22 cellular contexts compared by ENCODE assay signal in the genomic region with DNA sequence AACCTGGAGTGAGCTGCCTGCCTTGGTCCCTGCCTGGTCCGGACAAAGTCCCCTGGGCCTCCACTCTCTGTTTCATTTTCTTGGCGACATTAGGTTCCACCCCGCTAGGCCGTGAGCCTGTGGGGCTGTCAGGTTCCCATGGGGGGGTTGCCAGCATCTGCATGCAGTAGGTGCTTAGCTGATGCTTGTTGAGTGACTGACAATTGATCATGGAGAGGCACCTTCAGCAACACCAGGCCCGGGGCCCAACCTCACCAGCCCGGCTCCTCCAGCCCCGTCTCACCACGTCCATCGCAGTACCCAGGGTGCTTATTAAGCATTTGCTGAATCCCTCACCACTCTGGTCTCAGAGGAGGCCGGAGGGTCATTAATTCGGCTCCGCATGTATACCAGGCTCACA. TPM values are rescaled to one million over a fixed set of nuclear protein-coding genes. Genes with fewer than 3 reads are reported as not detected.
DNase-seq lines count a peak whose midpoint lies in the region; ATAC-seq, FAIRE-seq and TF ChIP-seq lines count a peak whose summit lies in the region.
"Had no signal": no experiment of that assay in that cellular context is flagged by ENCODE, and none has a peak within 500 bp of the region (broad histone marks: within the 10 kb centered on the region; RNA-seq: fewer than 3 reads in every experiment).

No MANE protein-coding gene starts in this region.

- peaks cover 8% of the 10 kb centered on the region for H3K4me1 ChIP-seq in BLaER1
- H3K4me1 ChIP-seq in K562 (replicated peaks in 1 of 2; ENCODE audit: control insufficient read depth in 2 of 2, insufficient read depth in 2 of 2, low read length in 2 of 2), result peaks cover 0 to 16% of the 10 kb centered on the region in 2 experiments; a peak in 3 of 5 replicates
- H3K4me1 ChIP-seq in hepatocyte (ENCODE audit: insufficient read depth), result peaks cover 5% of the 10 kb centered on the region
- no peaks in the 10 kb centered on the region for H3K4me1 ChIP-seq in neuronal stem cell (ENCODE audit: control insufficient read depth in 2 of 2, insufficient read depth in 1 of 2, low read depth in 1 of 2, low read length in 2 of 2)
- H3K4me1 ChIP-seq: HAP-1 had no signal

- peaks cover 2% of the 10 kb centered on the region for H3K79me1 ChIP-seq in neuronal stem cell (ENCODE audit: low read depth, low read length)

- no peak overlapping the region for H3K9ac ChIP-seq in BLaER1
- no peak overlapping the region for H3K9ac ChIP-seq in K562 (ENCODE audit: insufficient read depth in 1 of 2, low read depth in 2 of 2, low read length in 2 of 2)
- no peak overlapping the region for H3K9ac ChIP-seq in neuronal stem cell (ENCODE audit: low read depth, low read length, poor library complexity)

- no peak overlapping the region for H2AK5ac ChIP-seq in neuronal stem cell (ENCODE audit: low read depth, low read length)

- H3K18ac ChIP-seq in neuronal stem cell (ENCODE audit: low read length), result no peak overlapping the region

- no peak overlapping the region for H3K4ac ChIP-seq in neuronal stem cell (ENCODE audit: low read length)

- no peak overlapping the region for H4K8ac ChIP-seq in neuronal stem cell (ENCODE audit: low read depth, low read length)

- H3K9me3 ChIP-seq in BLaER1 (peaks cover 20% of the 10 kb centered on the region), K562 (replicated peaks; ENCODE audit: control insufficient read depth, insufficient read depth, low read depth, low read length) (peaks cover 2% of the 10 kb centered on the region; the same call in 1 of the 2 replicates), hepatocyte (ENCODE audit: low read depth) (no peaks in the 10 kb centered on the region), neuronal stem cell (replicated peaks in 1 of 2; ENCODE audit: control insufficient read depth in 2 of 2, insufficient read depth in 1 of 2, low read depth in 1 of 2, low read length in 2 of 2) (no peaks in the 10 kb centered on the region)

- no peak for ATAC-seq in K562
- ATAC-seq: GM12878 had no signal

- no peak overlapping the region for H3K4me3 ChIP-seq in BLaER1
- H3K4me3 ChIP-seq in K562, result no peak overlapping the region
- H3K4me3 ChIP-seq in hepatocyte, result no peak overlapping the region
- no peak overlapping the region for H3K4me3 ChIP-seq in neuronal stem cell (ENCODE audit: low read length in 2 of 2)
- H3K4me3 ChIP-seq: GM12878, HAP-1 had no signal

- BruUV-seq in K562 (replicated peaks; lab: Mats Ljungman, UMichigan), result no TSS peak

- no peak overlapping the region for H3K23ac ChIP-seq in neuronal stem cell (ENCODE audit: low read depth, low read length, poor library complexity)

- no peak for TF ChIP-seq RAD21 in K562 (CRISPR knock-in tag; conservative IDR thresholded peaks at IDR 0.05 in 1 of 2, IDR thresholded peaks at IDR 0.05 in 1 of 2)

- WGBS in K562 (ENCODE audit: insufficient coverage, low coverage, missing lambda C conversion rate), result 55% methylated on average over 12 of the region's 12 CpGs
- WGBS in hepatocyte (ENCODE audit: low lambda C conversion rate, missing lambda C conversion rate), result 97% methylated on average over 12 of the region's 12 CpGs
- WGBS in neuronal stem cell (ENCODE audit: extremely low coverage in 2 of 2, insufficient read length in 2 of 2, insufficient replicate concordance in 1 of 2), 2 donors, result no CpG with 5 or more reads among the region's 12 CpGs

- H3K4me2 ChIP-seq in BLaER1 (0 out of 2 replicates have a peak overlapping the region, but pooled peaks have one; percentile 21), K562 (ENCODE audit: insufficient read depth, low read length) (no peak overlapping the region), hepatocyte (no peak overlapping the region), neuronal stem cell (ENCODE audit: insufficient read depth, low read length, poor library complexity, severe bottlenecking) (no peak overlapping the region)

- in situ Hi-C loops in K562 (cut with MboI), result loop anchor here (5.0 to 25.0 kb wide), 2 partner anchors 223 to 473 kb away; a partner anchor contains a TSS

- no peak overlapping the region for H2BK15ac ChIP-seq in neuronal stem cell (ENCODE audit: low read length)

- no peaks in the 10 kb centered on the region for H3K9me1 ChIP-seq in K562 (ENCODE audit: control insufficient read depth, insufficient read depth, low read length)

- TF ChIP-seq EP300 in K562 (IDR thresholded peaks at IDR 0.05; ENCODE audit: low read length), result no peak

- TF ChIP-seq CTCF in K562 (IDR thresholded peaks at IDR 0.05 in 2 of 3, conservative IDR thresholded peaks at IDR 0.05 in 1 of 3; ENCODE audit: insufficient read depth in 2 of 3, low read depth in 1 of 3, low read length in 3 of 3) (no peak), hepatocyte (IDR thresholded peaks at IDR 0.05; ENCODE audit: poor library complexity) (no peak)

- DNase-seq in K562 (ENCODE audit: extremely low read depth in 1 of 4, low spot score in 3 of 4) (no peak), hepatocyte (ENCODE audit: low spot score) (peak; percentile 4), neuronal stem cell (ENCODE audit: low spot score) (no peak), NCI-H446 treated with DMSO at 0.1 percent for 48 hours (lab: John Stamatoyannopoulos, UW) (no peak), putamen (ENCODE audit: low spot score) (no peak), cerebellum (ENCODE audit: low spot score) (no peak), NCI-H187 (lab: John Stamatoyannopoulos, UW) (no peak)
- DNase-seq: 8988T; C1 segment of cervical spinal cord; CD4-positive, CD25-positive, alpha-beta regulatory T cell; CD8-positive, alpha-beta memory T cell; COR-L47; DMS 273 treated with DMSO at 0.1 percent for 48 hours; DMS53; DND-41; EL had no signal

- no peaks in the 10 kb centered on the region for H3K9me2 ChIP-seq in hepatocyte (replicated peaks; ENCODE audit: insufficient read depth)

- H2BK12ac ChIP-seq in neuronal stem cell (ENCODE audit: low read length), result peak overlapping the region; percentile 41

- H3K36me3 ChIP-seq in BLaER1, result no peaks in the 10 kb centered on the region
- H3K36me3 ChIP-seq in K562 (ENCODE audit: control insufficient read depth, insufficient read depth, low read length), result no peaks in the 10 kb centered on the region
- H3K36me3 ChIP-seq in hepatocyte (replicated peaks; ENCODE audit: insufficient read depth, low read depth), result no peaks in the 10 kb centered on the region
- no peaks in the 10 kb centered on the region for H3K36me3 ChIP-seq in neuronal stem cell (replicated peaks in 1 of 2; ENCODE audit: control insufficient read depth in 2 of 2, insufficient read depth in 2 of 2, low read length in 2 of 2)
- H3K36me3 ChIP-seq: HAP-1 had no signal

- H3K79me2 ChIP-seq in K562 (ENCODE audit: control insufficient read depth, insufficient read depth, low read length) (no peaks in the 10 kb centered on the region), hepatocyte (no peaks in the 10 kb centered on the region)

- H4K20me1 ChIP-seq in BLaER1, result no peaks in the 10 kb centered on the region
- H4K20me1 ChIP-seq in K562 (replicated peaks; ENCODE audit: control insufficient read depth, insufficient read depth, low read length), result no peaks in the 10 kb centered on the region
- no peaks in the 10 kb centered on the region for H4K20me1 ChIP-seq in hepatocyte (ENCODE audit: insufficient read depth, poor library complexity, severe bottlenecking)

- CTCF ChIA-PET in K562 (lab: Yijun Ruan, JAX; ENCODE audit: low intra/inter-chr PET ratio), result no interaction called here

- no peak for TF ChIP-seq POLR2A in K562 (conservative IDR thresholded peaks at IDR 0.05)

- H3K14ac ChIP-seq in neuronal stem cell (ENCODE audit: low read length), result no peak overlapping the region

- H3K27me3 ChIP-seq in BLaER1 (no peaks in the 10 kb centered on the region), K562 (ENCODE audit: control insufficient read depth in 2 of 2, insufficient read depth in 2 of 2, low read length in 2 of 2) (no peaks in the 10 kb centered on the region), hepatocyte (no peaks in the 10 kb centered on the region), neuronal stem cell (ENCODE audit: control insufficient read depth in 3 of 3, insufficient read depth in 3 of 3, low read depth in 1 of 3, low read length in 3 of 3) (no peaks in the 10 kb centered on the region)

- peak overlapping the region; percentile 75 for H2BK5ac ChIP-seq in neuronal stem cell (ENCODE audit: low read length)

- H2AFZ ChIP-seq in K562 (ENCODE audit: low read depth, low read length) (no peak overlapping the region), hepatocyte (no peak overlapping the region), neuronal stem cell (ENCODE audit: low read length) (no peak overlapping the region)

- no peak overlapping the region for H4K91ac ChIP-seq in neuronal stem cell (ENCODE audit: low read depth, low read length, poor library complexity)

- H3K27ac ChIP-seq in BLaER1 (no peak overlapping the region), K562 (ENCODE audit: extremely low read depth, low read depth, low read length) (no peak overlapping the region), hepatocyte (no peak overlapping the region), neuronal stem cell (replicated peaks; ENCODE audit: low read length) (no peak overlapping the region)

- no peak overlapping the region for H2BK120ac ChIP-seq in neuronal stem cell (ENCODE audit: low read depth, low read length)

- intact Hi-C loops in K562 (cut with micrococcal nuclease), result no loop called here

- no peak for FAIRE-seq in K562 (lab: Jason Lieb, UNC)
- FAIRE-seq: GM12878, HTR-8/SVneo had no signal

- POLR2A ChIA-PET in K562 (lab: Yijun Ruan, JAX), result interaction anchor here (0.7 to 1.0 kb wide), 3 partner anchors 11 to 25 kb away, joined by 3 to 6 read pairs (median 3); no protein-coding TSS in a partner anchor

RNA-seq across cellular contexts. Expression of a gene that starts 13.4 kb away (rescaled TPM):
- total RNA-seq in K562 (2011; cell fraction: chromatin; rRNA removed; ENCODE audit: low replicate concordance), result not detected in 2 replicates
- not detected in 2 replicates for total RNA-seq in K562 (2011; cell fraction: nucleolus; rRNA removed)
- not detected in 2 replicates for total RNA-seq in K562 (2011; cell fraction: nucleoplasm; rRNA removed)
- total RNA-seq in K562 (2014; rRNA removed), result 0.05 and 0.24 TPM in 2 replicates
- not detected in 2 replicates for total RNA-seq in K562 (2014; rRNA removed; fragmentation: Illumina TruSeq; extraction: Trizol)
- total RNA-seq in K562 (2015; rRNA removed; fragmentation: Illumina TruSeq; extraction: Trizol), result not detected in 2 replicates
- 0.20 and 0.29 TPM in 2 replicates for total RNA-seq in K562 (2021)
- 0.03 and 0.06 TPM in 2 replicates for polyA plus RNA-seq in K562 (2011; rRNA removed)
- 0.10 and 0.13 TPM in 2 replicates for polyA plus RNA-seq in K562 (2011; cell fraction: cytosol; rRNA removed)
- polyA plus RNA-seq in K562 (2011; cell fraction: nucleus; rRNA removed), result 0.10 TPM in 1 of 2 replicates, not detected in the other
- 0.04 and 0.07 TPM in 2 replicates for polyA plus RNA-seq in K562 (2012)
- not detected in 2 replicates for polyA plus RNA-seq in K562 (2014; fragmentation: Illumina TruSeq; extraction: Trizol)
- not detected for polyA plus RNA-seq in K562 (2014; fragmentation: Nextera tagmentation; extraction: Ambion mirVana)
- 0.04 TPM in 1 of 2 replicates, not detected in the other for polyA plus RNA-seq in K562 (2014; rRNA removed)
- not detected in 2 replicates for polyA minus RNA-seq in K562 (2011; rRNA and poly(A)+ RNA removed)
- polyA minus RNA-seq in K562 (2011; cell fraction: cytosol; rRNA and poly(A)+ RNA removed), result 0.55 TPM in 1 of 2 replicates, not detected in the other
- polyA minus RNA-seq in K562 (2011; cell fraction: nucleus; rRNA and poly(A)+ RNA removed), result not detected in 2 replicates
- total RNA-seq in hepatocyte, result 35.7 and 43.7 TPM in 2 replicates
- 38.4 and 50.9 TPM in 2 replicates for polyA plus RNA-seq in hepatocyte
- 0.11 TPM for polyA plus RNA-seq in neuronal stem cell (2013, experiment 1 of 2)
- polyA plus RNA-seq in neuronal stem cell (2013, experiment 2 of 2), result 0.07 TPM
- 0.18 TPM for total RNA-seq in cerebellum
- total RNA-seq: CD4-positive, CD25-positive, alpha-beta regulatory T cell; CD8-positive, alpha-beta memory T cell; GM12878; H4 had no signal
- polyA plus RNA-seq: CD4-positive, CD25-positive, alpha-beta regulatory T cell; CD8-positive, alpha-beta memory T cell; GM12878; IgD-negative memory B cell had no signal

RNA-seq across cellular contexts. Expression of a gene that starts 33.0 kb away (rescaled TPM):
- 327 and 692 TPM in 2 replicates for total RNA-seq in K562 (2011; cell fraction: chromatin; rRNA removed; ENCODE audit: low replicate concordance)
- 382 and 389 TPM in 2 replicates for total RNA-seq in K562 (2011; cell fraction: nucleolus; rRNA removed)
- 336 and 353 TPM in 2 replicates for total RNA-seq in K562 (2011; cell fraction: nucleoplasm; rRNA removed)
- 237 and 443 TPM in 2 replicates for total RNA-seq in K562 (2014; rRNA removed)
- 234 TPM in 2 replicates for total RNA-seq in K562 (2014; rRNA removed; fragmentation: Illumina TruSeq; extraction: Trizol)
- total RNA-seq in K562 (2015; rRNA removed; fragmentation: Illumina TruSeq; extraction: Trizol), result 183 and 187 TPM in 2 replicates
- 751 and 759 TPM in 2 replicates for total RNA-seq in K562 (2021)
- polyA plus RNA-seq in K562 (2011; rRNA removed), result 131 and 357 TPM in 2 replicates
- 138 and 245 TPM in 2 replicates for polyA plus RNA-seq in K562 (2011; cell fraction: cytosol; rRNA removed)
- 683 and 1,149 TPM in 2 replicates for polyA plus RNA-seq in K562 (2011; cell fraction: nucleus; rRNA removed)
- 757 and 849 TPM in 2 replicates for polyA plus RNA-seq in K562 (2012)
- polyA plus RNA-seq in K562 (2014; fragmentation: Illumina TruSeq; extraction: Trizol), result 413 and 465 TPM in 2 replicates
- 10 to 100 TPM; 14.0 to 18.1 TPM for polyA plus RNA-seq in K562 (2014; fragmentation: Nextera tagmentation; extraction: Ambion mirVana)
- polyA plus RNA-seq in K562 (2014; rRNA removed), result 291 and 296 TPM in 2 replicates
- polyA minus RNA-seq in K562 (2011; rRNA and poly(A)+ RNA removed), result 127 and 175 TPM in 2 replicates
- 353 and 383 TPM in 2 replicates for polyA minus RNA-seq in K562 (2011; cell fraction: cytosol; rRNA and poly(A)+ RNA removed)
- 242 and 246 TPM in 2 replicates for polyA minus RNA-seq in K562 (2011; cell fraction: nucleus; rRNA and poly(A)+ RNA removed)
- total RNA-seq in hepatocyte, result 144 and 178 TPM in 2 replicates
- polyA plus RNA-seq in hepatocyte, result 204 and 219 TPM in 2 replicates
- polyA plus RNA-seq in neuronal stem cell (2013, experiment 1 of 2), result 412 TPM
- polyA plus RNA-seq in neuronal stem cell (2013, experiment 2 of 2), result 415 TPM
- 60.0 TPM for total RNA-seq in cerebellum

RNA-seq across cellular contexts. Expression of a gene that starts 55.6 kb away (rescaled TPM):
- 4.4 and 8.7 TPM in 2 replicates for total RNA-seq in K562 (2011; cell fraction: chromatin; rRNA removed; ENCODE audit: low replicate concordance)
- 4.2 and 5.2 TPM in 2 replicates for total RNA-seq in K562 (2011; cell fraction: nucleolus; rRNA removed)
- total RNA-seq in K562 (2011; cell fraction: nucleoplasm; rRNA removed), result 2.3 and 6.4 TPM in 2 replicates
- total RNA-seq in K562 (2014; rRNA removed), result 2.6 and 3.3 TPM in 2 replicates
- total RNA-seq in K562 (2014; rRNA removed; fragmentation: Illumina TruSeq; extraction: Trizol), result 0.51 and 0.73 TPM in 2 replicates
- total RNA-seq in K562 (2015; rRNA removed; fragmentation: Illumina TruSeq; extraction: Trizol), result 1.6 and 1.8 TPM in 2 replicates
- total RNA-seq in K562 (2021), result 6.6 and 6.9 TPM in 2 replicates
- polyA plus RNA-seq in K562 (2011; rRNA removed), result 2.4 and 2.8 TPM in 2 replicates
- polyA plus RNA-seq in K562 (2011; cell fraction: cytosol; rRNA removed), result 2.4 and 5.7 TPM in 2 replicates
- 2.8 and 5.3 TPM in 2 replicates for polyA plus RNA-seq in K562 (2011; cell fraction: nucleus; rRNA removed)
- polyA plus RNA-seq in K562 (2012), result 3.7 and 10.5 TPM in 2 replicates
- polyA plus RNA-seq in K562 (2014; fragmentation: Illumina TruSeq; extraction: Trizol), result 1.7 and 3.0 TPM in 2 replicates
- under 1 TPM; 0.04 to 0.08 TPM for polyA plus RNA-seq in K562 (2014; fragmentation: Nextera tagmentation; extraction: Ambion mirVana)
- polyA plus RNA-seq in K562 (2014; rRNA removed), result 2.1 and 3.3 TPM in 2 replicates
- 0.45 and 1.0 TPM in 2 replicates for polyA minus RNA-seq in K562 (2011; rRNA and poly(A)+ RNA removed)
- 8.5 and 10.1 TPM in 2 replicates for polyA minus RNA-seq in K562 (2011; cell fraction: cytosol; rRNA and poly(A)+ RNA removed)
- polyA minus RNA-seq in K562 (2011; cell fraction: nucleus; rRNA and poly(A)+ RNA removed), result 1.3 and 2.2 TPM in 2 replicates
- 27.2 and 34.9 TPM in 2 replicates for total RNA-seq in hepatocyte
- polyA plus RNA-seq in hepatocyte, result 22.1 and 23.0 TPM in 2 replicates
- 66.5 TPM for polyA plus RNA-seq in neuronal stem cell (2013, experiment 1 of 2)
- 68.9 TPM for polyA plus RNA-seq in neuronal stem cell (2013, experiment 2 of 2)
- 44.6 TPM for total RNA-seq in cerebellum
- total RNA-seq: CD4-positive, CD25-positive, alpha-beta regulatory T cell; CD8-positive, alpha-beta memory T cell had no signal
- polyA plus RNA-seq: CD4-positive, CD25-positive, alpha-beta regulatory T cell; CD8-positive, alpha-beta memory T cell; IgD-negative memory B cell had no signal

RNA-seq across cellular contexts. Expression of a gene that starts 57.5 kb away (rescaled TPM):
- total RNA-seq in K562 (2011; cell fraction: chromatin; rRNA removed; ENCODE audit: low replicate concordance), result 6.7 and 37.1 TPM in 2 replicates
- total RNA-seq in K562 (2011; cell fraction: nucleolus; rRNA removed), result 62.2 and 83.4 TPM in 2 replicates
- 28.0 and 30.4 TPM in 2 replicates for total RNA-seq in K562 (2011; cell fraction: nucleoplasm; rRNA removed)
- total RNA-seq in K562 (2014; rRNA removed) (28.6 and 30.5 TPM in 2 replicates), K562 (2014; rRNA removed; fragmentation: Illumina TruSeq; extraction: Trizol) (1.8 and 2.3 TPM in 2 replicates), K562 (2015; rRNA removed; fragmentation: Illumina TruSeq; extraction: Trizol) (8.6 and 10.1 TPM in 2 replicates), K562 (2021) (40.4 and 48.2 TPM in 2 replicates), hepatocyte (7.6 and 11.1 TPM in 2 replicates), cerebellum (58.1 TPM)
- polyA plus RNA-seq in K562 (2011; rRNA removed) (12.8 and 19.0 TPM in 2 replicates), K562 (2014; fragmentation: Illumina TruSeq; extraction: Trizol) (2.2 and 7.8 TPM in 2 replicates), K562 (2014; fragmentation: Nextera tagmentation; extraction: Ambion mirVana) (under 1 TPM; 0.01 to 0.08 TPM), K562 (2014; rRNA removed) (19.4 and 21.8 TPM in 2 replicates), hepatocyte (11.4 and 11.7 TPM in 2 replicates)
- polyA plus RNA-seq in K562 (2011; cell fraction: cytosol; rRNA removed), result 25.3 and 82.8 TPM in 2 replicates
- 24.4 and 43.1 TPM in 2 replicates for polyA plus RNA-seq in K562 (2011; cell fraction: nucleus; rRNA removed)
- polyA plus RNA-seq in K562 (2012), result 23.2 and 35.5 TPM in 2 replicates
- 9.9 and 23.4 TPM in 2 replicates for polyA minus RNA-seq in K562 (2011; rRNA and poly(A)+ RNA removed)
- 46.2 and 51.7 TPM in 2 replicates for polyA minus RNA-seq in K562 (2011; cell fraction: cytosol; rRNA and poly(A)+ RNA removed)
- polyA minus RNA-seq in K562 (2011; cell fraction: nucleus; rRNA and poly(A)+ RNA removed), result 7.9 and 8.1 TPM in 2 replicates
- polyA plus RNA-seq in neuronal stem cell (2013, experiment 1 of 2), result 56.3 TPM
- 54.0 TPM for polyA plus RNA-seq in neuronal stem cell (2013, experiment 2 of 2)
- total RNA-seq: CD4-positive, CD25-positive, alpha-beta regulatory T cell; CD8-positive, alpha-beta memory T cell; GM12878 had no signal
- polyA plus RNA-seq: CD4-positive, CD25-positive, alpha-beta regulatory T cell; CD8-positive, alpha-beta memory T cell; IgD-negative memory B cell had no signal

Comparison
In these comparisons a context has a peak if more than half of its experiments do, and no peak if none do; other contexts are left out.
1. RNA of a gene that starts 13.4 kb away (total RNA-seq): 35.7 to 43.7 TPM in hepatocyte; 0.18 TPM in cerebellum (single experiment) and 0.05 to 0.29 TPM in K562; every median in the first group is over 10 times any median in the second.